1 cellular context compared by ENCODE assay signal in the genomic region with DNA sequence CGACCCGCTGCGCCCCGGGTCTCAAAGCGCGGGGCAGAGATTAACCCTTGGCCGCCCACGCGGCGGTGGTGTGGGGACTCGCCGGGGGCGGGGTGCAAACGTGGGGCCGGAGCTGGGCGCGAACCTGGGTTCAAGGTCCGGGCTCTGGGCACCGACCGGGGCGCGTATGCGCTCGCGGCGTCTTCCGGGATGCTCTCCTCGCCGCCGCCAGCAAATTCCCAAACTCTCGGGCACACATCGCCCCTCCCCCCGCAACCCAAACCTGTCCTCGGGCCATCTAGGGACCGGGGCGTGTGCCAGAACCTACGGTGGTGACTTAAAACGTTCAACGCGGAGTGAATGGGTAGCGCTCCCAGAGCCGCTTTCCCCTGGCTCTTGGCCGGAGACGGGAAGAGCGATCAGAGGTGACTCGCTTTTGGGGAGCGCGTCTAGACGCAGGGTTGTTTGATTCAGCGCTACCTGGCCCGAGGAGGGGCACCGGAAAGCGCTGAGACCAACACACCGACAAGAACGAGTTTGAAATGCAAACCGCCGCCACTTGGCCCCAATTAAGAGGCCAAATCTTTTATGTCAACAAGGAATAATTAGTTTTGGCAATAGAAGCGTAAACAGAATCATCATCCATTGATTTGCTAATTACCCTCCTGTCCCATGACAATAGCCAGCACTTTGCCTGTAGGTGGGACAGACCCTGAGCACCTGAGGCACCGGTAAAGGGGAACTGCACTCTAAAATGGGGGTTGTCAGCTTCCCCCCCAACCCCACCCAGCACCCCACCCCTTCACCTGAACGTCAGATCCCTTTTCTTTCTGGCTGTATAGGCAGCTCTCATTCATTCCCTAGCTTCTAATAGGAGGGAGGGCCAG.
A peak's percentile ranks its signal among the peaks of the same experiment; 100 is the strongest.
TF ChIP-seq lines count a peak whose summit lies in the region.

No MANE protein-coding gene starts in this region.

TF ChIP-seq in HepG2, 621 proteins besides CTCF, POLR2A, EP300 and RAD21 (continued from another document and continues in another):
- peak; percentile 41; the same call in 1 of the 3 replicates for TF ChIP-seq MXI1 (IDR thresholded peaks at IDR 0.05; ENCODE audit: borderline replicate concordance, low read depth, low read length)
- peak; percentile 76 for TF ChIP-seq ZNF136 (CRISPR knock-in tag; IDR thresholded peaks at IDR 0.05; ENCODE audit: low read depth)
- peak; percentile 24; the same call in 1 of the 2 replicates for TF ChIP-seq HMG20A (CRISPR knock-in tag; IDR thresholded peaks at IDR 0.05; ENCODE audit: borderline replicate concordance)
- TF ChIP-seq, protein P1, sequence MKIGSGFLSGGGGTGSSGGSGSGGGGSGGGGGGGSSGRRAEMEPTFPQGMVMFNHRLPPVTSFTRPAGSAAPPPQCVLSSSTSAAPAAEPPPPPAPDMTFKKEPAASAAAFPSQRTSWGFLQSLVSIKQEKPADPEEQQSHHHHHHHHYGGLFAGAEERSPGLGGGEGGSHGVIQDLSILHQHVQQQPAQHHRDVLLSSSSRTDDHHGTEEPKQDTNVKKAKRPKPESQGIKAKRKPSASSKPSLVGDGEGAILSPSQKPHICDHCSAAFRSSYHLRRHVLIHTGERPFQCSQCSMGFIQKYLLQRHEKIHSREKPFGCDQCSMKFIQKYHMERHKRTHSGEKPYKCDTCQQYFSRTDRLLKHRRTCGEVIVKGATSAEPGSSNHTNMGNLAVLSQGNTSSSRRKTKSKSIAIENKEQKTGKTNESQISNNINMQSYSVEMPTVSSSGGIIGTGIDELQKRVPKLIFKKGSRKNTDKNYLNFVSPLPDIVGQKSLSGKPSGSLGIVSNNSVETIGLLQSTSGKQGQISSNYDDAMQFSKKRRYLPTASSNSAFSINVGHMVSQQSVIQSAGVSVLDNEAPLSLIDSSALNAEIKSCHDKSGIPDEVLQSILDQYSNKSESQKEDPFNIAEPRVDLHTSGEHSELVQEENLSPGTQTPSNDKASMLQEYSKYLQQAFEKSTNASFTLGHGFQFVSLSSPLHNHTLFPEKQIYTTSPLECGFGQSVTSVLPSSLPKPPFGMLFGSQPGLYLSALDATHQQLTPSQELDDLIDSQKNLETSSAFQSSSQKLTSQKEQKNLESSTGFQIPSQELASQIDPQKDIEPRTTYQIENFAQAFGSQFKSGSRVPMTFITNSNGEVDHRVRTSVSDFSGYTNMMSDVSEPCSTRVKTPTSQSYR (CRISPR knock-in tag; IDR thresholded peaks at IDR 0.05; ENCODE audit: borderline replicate concordance): peak; percentile 93
- TF ChIP-seq HDAC2 (CRISPR knock-in tag; IDR thresholded peaks at IDR 0.05): peak; percentile 76
- TF ChIP-seq ZNF749 (CRISPR knock-in tag; IDR thresholded peaks at IDR 0.05; ENCODE audit: borderline replicate concordance): no peak; the same call in 1 of the 2 replicates
- TF ChIP-seq, protein P2, sequence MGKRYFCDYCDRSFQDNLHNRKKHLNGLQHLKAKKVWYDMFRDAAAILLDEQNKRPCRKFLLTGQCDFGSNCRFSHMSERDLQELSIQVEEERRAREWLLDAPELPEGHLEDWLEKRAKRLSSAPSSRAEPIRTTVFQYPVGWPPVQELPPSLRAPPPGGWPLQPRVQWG (CRISPR knock-in tag; IDR thresholded peaks at IDR 0.05; ENCODE audit: borderline replicate concordance, low read depth): no peak
- TF ChIP-seq KLF9 (CRISPR knock-in tag; IDR thresholded peaks at IDR 0.05; ENCODE audit: low read depth): no peak
- TF ChIP-seq, protein P3, sequence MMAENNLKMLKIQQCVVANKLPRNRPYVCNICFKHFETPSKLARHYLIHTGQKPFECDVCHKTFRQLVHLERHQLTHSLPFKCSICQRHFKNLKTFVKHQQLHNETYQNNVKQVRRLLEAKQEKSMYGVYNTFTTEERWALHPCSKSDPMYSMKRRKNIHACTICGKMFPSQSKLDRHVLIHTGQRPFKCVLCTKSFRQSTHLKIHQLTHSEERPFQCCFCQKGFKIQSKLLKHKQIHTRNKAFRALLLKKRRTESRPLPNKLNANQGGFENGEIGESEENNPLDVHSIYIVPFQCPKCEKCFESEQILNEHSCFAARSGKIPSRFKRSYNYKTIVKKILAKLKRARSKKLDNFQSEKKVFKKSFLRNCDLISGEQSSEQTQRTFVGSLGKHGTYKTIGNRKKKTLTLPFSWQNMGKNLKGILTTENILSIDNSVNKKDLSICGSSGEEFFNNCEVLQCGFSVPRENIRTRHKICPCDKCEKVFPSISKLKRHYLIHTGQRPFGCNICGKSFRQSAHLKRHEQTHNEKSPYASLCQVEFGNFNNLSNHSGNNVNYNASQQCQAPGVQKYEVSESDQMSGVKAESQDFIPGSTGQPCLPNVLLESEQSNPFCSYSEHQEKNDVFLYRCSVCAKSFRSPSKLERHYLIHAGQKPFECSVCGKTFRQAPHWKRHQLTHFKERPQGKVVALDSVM (CRISPR knock-in tag; IDR thresholded peaks at IDR 0.05): peak; percentile 37; the same call in 1 of the 2 replicates
- no peak for TF ChIP-seq ZNF30 (CRISPR knock-in tag; IDR thresholded peaks at IDR 0.05)
- no peak for TF ChIP-seq ZBTB3 (CRISPR knock-in tag; IDR thresholded peaks at IDR 0.05; ENCODE audit: borderline replicate concordance, low read depth)
- TF ChIP-seq, protein P4, sequence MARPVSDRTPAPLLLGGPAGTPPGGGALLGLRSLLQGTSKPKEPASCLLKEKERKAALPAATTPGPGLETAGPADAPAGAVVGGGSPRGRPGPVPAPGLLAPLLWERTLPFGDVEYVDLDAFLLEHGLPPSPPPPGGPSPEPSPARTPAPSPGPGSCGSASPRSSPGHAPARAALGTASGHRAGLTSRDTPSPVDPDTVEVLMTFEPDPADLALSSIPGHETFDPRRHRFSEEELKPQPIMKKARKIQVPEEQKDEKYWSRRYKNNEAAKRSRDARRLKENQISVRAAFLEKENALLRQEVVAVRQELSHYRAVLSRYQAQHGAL (CRISPR knock-in tag; IDR thresholded peaks at IDR 0.05; ENCODE audit: not compliant biosample characterization): peak; percentile 76
- TF ChIP-seq MTA1 (CRISPR knock-in tag; IDR thresholded peaks at IDR 0.05; ENCODE audit: borderline replicate concordance): peak; percentile 85; the same call in 1 of the 2 replicates
- TF ChIP-seq, protein P5, sequence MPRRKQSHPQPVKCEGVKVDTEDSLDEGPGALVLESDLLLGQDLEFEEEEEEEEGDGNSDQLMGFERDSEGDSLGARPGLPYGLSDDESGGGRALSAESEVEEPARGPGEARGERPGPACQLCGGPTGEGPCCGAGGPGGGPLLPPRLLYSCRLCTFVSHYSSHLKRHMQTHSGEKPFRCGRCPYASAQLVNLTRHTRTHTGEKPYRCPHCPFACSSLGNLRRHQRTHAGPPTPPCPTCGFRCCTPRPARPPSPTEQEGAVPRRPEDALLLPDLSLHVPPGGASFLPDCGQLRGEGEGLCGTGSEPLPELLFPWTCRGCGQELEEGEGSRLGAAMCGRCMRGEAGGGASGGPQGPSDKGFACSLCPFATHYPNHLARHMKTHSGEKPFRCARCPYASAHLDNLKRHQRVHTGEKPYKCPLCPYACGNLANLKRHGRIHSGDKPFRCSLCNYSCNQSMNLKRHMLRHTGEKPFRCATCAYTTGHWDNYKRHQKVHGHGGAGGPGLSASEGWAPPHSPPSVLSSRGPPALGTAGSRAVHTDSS (CRISPR knock-in tag; conservative IDR thresholded peaks at IDR 0.05): 0 out of 2 replicates have a peak, but pooled peaks have one; percentile 71
- TF ChIP-seq HNF4A (CRISPR knock-in tag; IDR thresholded peaks at IDR 0.05): peak; percentile 89
- TF ChIP-seq ZNF549 (CRISPR knock-in tag; IDR thresholded peaks at IDR 0.05): no peak; the same call in 1 of the 2 replicates
- peak; percentile 97 for TF ChIP-seq MYC (CRISPR knock-in tag; IDR thresholded peaks at IDR 0.05; ENCODE audit: borderline replicate concordance)
- no peak for TF ChIP-seq PRPF4 (IDR thresholded peaks at IDR 0.05; ENCODE audit: low read depth, low read length, poor library complexity, severe bottlenecking)
- TF ChIP-seq CC2D1A (CRISPR knock-in tag; IDR thresholded peaks at IDR 0.05): 0 out of 2 replicates have a peak, but pooled peaks have one; percentile 90
- TF ChIP-seq, protein P6, sequence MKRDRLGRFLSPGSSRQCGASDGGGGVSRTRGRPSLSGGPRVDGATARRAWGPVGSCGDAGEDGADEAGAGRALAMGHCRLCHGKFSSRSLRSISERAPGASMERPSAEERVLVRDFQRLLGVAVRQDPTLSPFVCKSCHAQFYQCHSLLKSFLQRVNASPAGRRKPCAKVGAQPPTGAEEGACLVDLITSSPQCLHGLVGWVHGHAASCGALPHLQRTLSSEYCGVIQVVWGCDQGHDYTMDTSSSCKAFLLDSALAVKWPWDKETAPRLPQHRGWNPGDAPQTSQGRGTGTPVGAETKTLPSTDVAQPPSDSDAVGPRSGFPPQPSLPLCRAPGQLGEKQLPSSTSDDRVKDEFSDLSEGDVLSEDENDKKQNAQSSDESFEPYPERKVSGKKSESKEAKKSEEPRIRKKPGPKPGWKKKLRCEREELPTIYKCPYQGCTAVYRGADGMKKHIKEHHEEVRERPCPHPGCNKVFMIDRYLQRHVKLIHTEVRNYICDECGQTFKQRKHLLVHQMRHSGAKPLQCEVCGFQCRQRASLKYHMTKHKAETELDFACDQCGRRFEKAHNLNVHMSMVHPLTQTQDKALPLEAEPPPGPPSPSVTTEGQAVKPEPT (CRISPR knock-in tag; IDR thresholded peaks at IDR 0.05; ENCODE audit: low read depth): 0 out of 2 replicates have a peak, but pooled peaks have one; percentile 72
- 0 out of 2 replicates have a peak, but pooled peaks have one; percentile 30 for TF ChIP-seq PPARG (CRISPR knock-in tag; conservative IDR thresholded peaks at IDR 0.05)
- TF ChIP-seq FOXK1 (CRISPR knock-in tag; IDR thresholded peaks at IDR 0.05; ENCODE audit: borderline replicate concordance, low read depth): no peak; the same call in 1 of the 2 replicates
- TF ChIP-seq ESRRA (CRISPR knock-in tag; IDR thresholded peaks at IDR 0.05; ENCODE audit: low read depth): peak; percentile 74; the same call in 1 of the 2 replicates
- 0 out of 2 replicates have a peak, but pooled peaks have one; percentile 56 for TF ChIP-seq ZNF713 (CRISPR knock-in tag; IDR thresholded peaks at IDR 0.05)
- TF ChIP-seq SATB2 (CRISPR knock-in tag; IDR thresholded peaks at IDR 0.05): 0 out of 2 replicates have a peak, but pooled peaks have one; percentile 67
- peak; percentile 30; the same call in 1 of the 2 replicates for TF ChIP-seq ZNF558 (CRISPR knock-in tag; IDR thresholded peaks at IDR 0.05; ENCODE audit: borderline replicate concordance)
- TF ChIP-seq NFE2L1 (CRISPR knock-in tag; IDR thresholded peaks at IDR 0.05; ENCODE audit: borderline replicate concordance): 0 out of 2 replicates have a peak, but pooled peaks have one; percentile 62
- TF ChIP-seq ZNF629 (CRISPR knock-in tag; conservative IDR thresholded peaks at IDR 0.05): peak; percentile 37
- no peak for TF ChIP-seq ZNF24 (IDR thresholded peaks at IDR 0.05)
- TF ChIP-seq, protein P7, sequence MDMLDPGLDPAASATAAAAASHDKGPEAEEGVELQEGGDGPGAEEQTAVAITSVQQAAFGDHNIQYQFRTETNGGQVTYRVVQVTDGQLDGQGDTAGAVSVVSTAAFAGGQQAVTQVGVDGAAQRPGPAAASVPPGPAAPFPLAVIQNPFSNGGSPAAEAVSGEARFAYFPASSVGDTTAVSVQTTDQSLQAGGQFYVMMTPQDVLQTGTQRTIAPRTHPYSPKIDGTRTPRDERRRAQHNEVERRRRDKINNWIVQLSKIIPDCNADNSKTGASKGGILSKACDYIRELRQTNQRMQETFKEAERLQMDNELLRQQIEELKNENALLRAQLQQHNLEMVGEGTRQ (IDR thresholded peaks at IDR 0.05; ENCODE audit: low read depth, low read length): no peak
- TF ChIP-seq, protein P7 (CRISPR knock-in tag; IDR thresholded peaks at IDR 0.05; ENCODE audit: borderline replicate concordance): peak; percentile 21; the same call in 1 of the 2 replicates
- TF ChIP-seq PHB2 (IDR thresholded peaks at IDR 0.05; ENCODE audit: partially characterized antibody): no peak
- TF ChIP-seq, protein P8, sequence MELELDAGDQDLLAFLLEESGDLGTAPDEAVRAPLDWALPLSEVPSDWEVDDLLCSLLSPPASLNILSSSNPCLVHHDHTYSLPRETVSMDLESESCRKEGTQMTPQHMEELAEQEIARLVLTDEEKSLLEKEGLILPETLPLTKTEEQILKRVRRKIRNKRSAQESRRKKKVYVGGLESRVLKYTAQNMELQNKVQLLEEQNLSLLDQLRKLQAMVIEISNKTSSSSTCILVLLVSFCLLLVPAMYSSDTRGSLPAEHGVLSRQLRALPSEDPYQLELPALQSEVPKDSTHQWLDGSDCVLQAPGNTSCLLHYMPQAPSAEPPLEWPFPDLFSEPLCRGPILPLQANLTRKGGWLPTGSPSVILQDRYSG (CRISPR knock-in tag; IDR thresholded peaks at IDR 0.05): no peak
- TF ChIP-seq ZFP82 (CRISPR knock-in tag; IDR thresholded peaks at IDR 0.05; ENCODE audit: borderline replicate concordance): 0 out of 2 replicates have a peak, but pooled peaks have one; percentile 9
- peak; percentile 40 for TF ChIP-seq XRCC5 (optimal IDR thresholded peaks at IDR 0.05; ENCODE audit: low read length)
- no peak for TF ChIP-seq ETV6 (CRISPR knock-in tag; conservative IDR thresholded peaks at IDR 0.05)
- peak; percentile 68; the same call in 1 of the 2 replicates for TF ChIP-seq TMF1 (CRISPR knock-in tag; IDR thresholded peaks at IDR 0.05; ENCODE audit: low read depth)
- TF ChIP-seq SRSF1 (optimal IDR thresholded peaks at IDR 0.05; ENCODE audit: low read depth, low read length): no peak
- TF ChIP-seq RARA (CRISPR knock-in tag; IDR thresholded peaks at IDR 0.05): peak; percentile 78
- TF ChIP-seq FOXA1 (IDR thresholded peaks at IDR 0.05): no peak
- TF ChIP-seq FOXA1 (CRISPR knock-in tag; IDR thresholded peaks at IDR 0.05): peak; percentile 58
- TF ChIP-seq, protein P9, sequence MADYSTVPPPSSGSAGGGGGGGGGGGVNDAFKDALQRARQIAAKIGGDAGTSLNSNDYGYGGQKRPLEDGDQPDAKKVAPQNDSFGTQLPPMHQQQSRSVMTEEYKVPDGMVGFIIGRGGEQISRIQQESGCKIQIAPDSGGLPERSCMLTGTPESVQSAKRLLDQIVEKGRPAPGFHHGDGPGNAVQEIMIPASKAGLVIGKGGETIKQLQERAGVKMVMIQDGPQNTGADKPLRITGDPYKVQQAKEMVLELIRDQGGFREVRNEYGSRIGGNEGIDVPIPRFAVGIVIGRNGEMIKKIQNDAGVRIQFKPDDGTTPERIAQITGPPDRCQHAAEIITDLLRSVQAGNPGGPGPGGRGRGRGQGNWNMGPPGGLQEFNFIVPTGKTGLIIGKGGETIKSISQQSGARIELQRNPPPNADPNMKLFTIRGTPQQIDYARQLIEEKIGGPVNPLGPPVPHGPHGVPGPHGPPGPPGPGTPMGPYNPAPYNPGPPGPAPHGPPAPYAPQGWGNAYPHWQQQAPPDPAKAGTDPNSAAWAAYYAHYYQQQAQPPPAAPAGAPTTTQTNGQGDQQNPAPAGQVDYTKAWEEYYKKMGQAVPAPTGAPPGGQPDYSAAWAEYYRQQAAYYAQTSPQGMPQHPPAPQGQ (CRISPR knock-in tag; IDR thresholded peaks at IDR 0.05; ENCODE audit: borderline replicate concordance): no peak
